ENCODE assay signal across 1 cellular context in the genomic region with DNA sequence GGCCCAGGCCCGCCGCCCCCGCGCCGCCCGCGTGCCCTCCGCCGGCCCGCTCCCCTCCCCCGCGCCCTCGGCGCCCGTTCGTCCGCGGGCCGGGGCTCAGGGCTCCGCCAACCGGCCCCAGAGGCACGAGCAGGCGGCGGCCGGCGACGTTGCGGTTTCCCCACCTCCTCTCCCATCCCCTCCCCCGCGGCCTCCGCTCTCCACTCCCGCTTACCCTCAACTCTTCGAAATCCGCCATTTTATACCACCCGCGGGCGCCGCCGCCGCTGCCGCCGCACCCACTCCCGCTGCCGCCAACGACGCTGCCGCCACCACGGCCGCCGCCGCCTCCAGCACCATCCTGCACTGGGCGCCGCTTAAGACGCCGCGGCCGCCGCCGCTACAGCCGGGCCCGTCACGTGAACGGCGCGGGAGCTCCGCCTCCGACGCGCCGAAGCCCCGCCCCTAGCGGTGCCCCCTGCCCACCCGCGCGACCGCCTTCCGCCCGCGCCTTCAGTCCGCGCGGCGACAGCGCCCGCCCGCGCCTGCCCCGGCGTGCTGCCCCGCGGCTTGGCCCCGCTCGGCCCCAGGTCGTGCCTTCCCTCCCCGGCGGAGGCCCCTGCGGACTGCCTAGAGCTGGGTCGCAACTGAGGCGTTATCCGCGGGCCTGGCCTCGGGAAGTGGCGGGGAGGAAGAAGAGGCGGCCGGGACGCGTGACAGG.
TF ChIP-seq lines count a peak whose summit lies in the region.

A gene with protein sequence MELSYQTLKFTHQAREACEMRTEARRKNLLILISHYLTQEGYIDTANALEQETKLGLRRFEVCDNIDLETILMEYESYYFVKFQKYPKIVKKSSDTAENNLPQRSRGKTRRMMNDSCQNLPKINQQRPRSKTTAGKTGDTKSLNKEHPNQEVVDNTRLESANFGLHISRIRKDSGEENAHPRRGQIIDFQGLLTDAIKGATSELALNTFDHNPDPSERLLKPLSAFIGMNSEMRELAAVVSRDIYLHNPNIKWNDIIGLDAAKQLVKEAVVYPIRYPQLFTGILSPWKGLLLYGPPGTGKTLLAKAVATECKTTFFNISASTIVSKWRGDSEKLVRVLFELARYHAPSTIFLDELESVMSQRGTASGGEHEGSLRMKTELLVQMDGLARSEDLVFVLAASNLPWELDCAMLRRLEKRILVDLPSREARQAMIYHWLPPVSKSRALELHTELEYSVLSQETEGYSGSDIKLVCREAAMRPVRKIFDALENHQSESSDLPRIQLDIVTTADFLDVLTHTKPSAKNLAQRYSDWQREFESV (plus strand): TSS at position 495 of the 700 bp plus-strand sequence. CDS start 29,271 bp downstream, outside the sequence.
A gene with protein sequence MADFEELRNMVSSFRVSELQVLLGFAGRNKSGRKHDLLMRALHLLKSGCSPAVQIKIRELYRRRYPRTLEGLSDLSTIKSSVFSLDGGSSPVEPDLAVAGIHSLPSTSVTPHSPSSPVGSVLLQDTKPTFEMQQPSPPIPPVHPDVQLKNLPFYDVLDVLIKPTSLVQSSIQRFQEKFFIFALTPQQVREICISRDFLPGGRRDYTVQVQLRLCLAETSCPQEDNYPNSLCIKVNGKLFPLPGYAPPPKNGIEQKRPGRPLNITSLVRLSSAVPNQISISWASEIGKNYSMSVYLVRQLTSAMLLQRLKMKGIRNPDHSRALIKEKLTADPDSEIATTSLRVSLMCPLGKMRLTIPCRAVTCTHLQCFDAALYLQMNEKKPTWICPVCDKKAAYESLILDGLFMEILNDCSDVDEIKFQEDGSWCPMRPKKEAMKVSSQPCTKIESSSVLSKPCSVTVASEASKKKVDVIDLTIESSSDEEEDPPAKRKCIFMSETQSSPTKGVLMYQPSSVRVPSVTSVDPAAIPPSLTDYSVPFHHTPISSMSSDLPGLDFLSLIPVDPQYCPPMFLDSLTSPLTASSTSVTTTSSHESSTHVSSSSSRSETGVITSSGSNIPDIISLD (minus strand): TSS at position 400 of the 700 bp plus-strand sequence. CDS start 162 bp downstream, at position 238.

TF ChIP-seq in HepG2, 621 proteins besides CTCF, POLR2A, EP300 and RAD21 (continued from another document and continues in another):
- TF ChIP-seq, protein P1, sequence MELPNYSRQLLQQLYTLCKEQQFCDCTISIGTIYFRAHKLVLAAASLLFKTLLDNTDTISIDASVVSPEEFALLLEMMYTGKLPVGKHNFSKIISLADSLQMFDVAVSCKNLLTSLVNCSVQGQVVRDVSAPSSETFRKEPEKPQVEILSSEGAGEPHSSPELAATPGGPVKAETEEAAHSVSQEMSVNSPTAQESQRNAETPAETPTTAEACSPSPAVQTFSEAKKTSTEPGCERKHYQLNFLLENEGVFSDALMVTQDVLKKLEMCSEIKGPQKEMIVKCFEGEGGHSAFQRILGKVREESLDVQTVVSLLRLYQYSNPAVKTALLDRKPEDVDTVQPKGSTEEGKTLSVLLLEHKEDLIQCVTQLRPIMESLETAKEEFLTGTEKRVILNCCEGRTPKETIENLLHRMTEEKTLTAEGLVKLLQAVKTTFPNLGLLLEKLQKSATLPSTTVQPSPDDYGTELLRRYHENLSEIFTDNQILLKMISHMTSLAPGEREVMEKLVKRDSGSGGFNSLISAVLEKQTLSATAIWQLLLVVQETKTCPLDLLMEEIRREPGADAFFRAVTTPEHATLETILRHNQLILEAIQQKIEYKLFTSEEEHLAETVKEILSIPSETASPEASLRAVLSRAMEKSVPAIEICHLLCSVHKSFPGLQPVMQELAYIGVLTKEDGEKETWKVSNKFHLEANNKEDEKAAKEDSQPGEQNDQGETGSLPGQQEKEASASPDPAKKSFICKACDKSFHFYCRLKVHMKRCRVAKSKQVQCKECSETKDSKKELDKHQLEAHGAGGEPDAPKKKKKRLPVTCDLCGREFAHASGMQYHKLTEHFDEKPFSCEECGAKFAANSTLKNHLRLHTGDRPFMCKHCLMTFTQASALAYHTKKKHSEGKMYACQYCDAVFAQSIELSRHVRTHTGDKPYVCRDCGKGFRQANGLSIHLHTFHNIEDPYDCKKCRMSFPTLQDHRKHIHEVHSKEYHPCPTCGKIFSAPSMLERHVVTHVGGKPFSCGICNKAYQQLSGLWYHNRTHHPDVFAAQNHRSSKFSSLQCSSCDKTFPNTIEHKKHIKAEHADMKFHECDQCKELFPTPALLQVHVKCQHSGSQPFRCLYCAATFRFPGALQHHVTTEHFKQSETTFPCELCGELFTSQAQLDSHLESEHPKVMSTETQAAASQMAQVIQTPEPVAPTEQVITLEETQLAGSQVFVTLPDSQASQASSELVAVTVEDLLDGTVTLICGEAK (IDR thresholded peaks at IDR 0.05) = no peak
- TF ChIP-seq, protein P1 (CRISPR knock-in tag; IDR thresholded peaks at IDR 0.05) = 0 out of 2 replicates have a peak, but pooled peaks have one; percentile 28
- no peak for TF ChIP-seq ZNF468 (CRISPR knock-in tag; IDR thresholded peaks at IDR 0.05)
- TF ChIP-seq THYN1 (CRISPR knock-in tag; IDR thresholded peaks at IDR 0.05; ENCODE audit: borderline replicate concordance, low read depth) = no peak
- TF ChIP-seq ATF7-NPFF (CRISPR knock-in tag; IDR thresholded peaks at IDR 0.05; ENCODE audit: low read depth) = peak; percentile 66
- no peak for TF ChIP-seq MBD4 (IDR thresholded peaks at IDR 0.05; ENCODE audit: borderline replicate concordance, low read length)
- TF ChIP-seq RFXANK (CRISPR knock-in tag; IDR thresholded peaks at IDR 0.05) = no peak
- TF ChIP-seq KLF16 (CRISPR knock-in tag; IDR thresholded peaks at IDR 0.05) = no peak
- no peak for TF ChIP-seq ZBTB21 (CRISPR knock-in tag; IDR thresholded peaks at IDR 0.05)
- TF ChIP-seq HES4 (CRISPR knock-in tag; IDR thresholded peaks at IDR 0.05; ENCODE audit: borderline replicate concordance) = peak; percentile 72; the same call in 1 of the 2 replicates
- peak; percentile 77 for TF ChIP-seq ZFY (CRISPR knock-in tag; IDR thresholded peaks at IDR 0.05)
- TF ChIP-seq, protein P2, sequence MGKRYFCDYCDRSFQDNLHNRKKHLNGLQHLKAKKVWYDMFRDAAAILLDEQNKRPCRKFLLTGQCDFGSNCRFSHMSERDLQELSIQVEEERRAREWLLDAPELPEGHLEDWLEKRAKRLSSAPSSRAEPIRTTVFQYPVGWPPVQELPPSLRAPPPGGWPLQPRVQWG (CRISPR knock-in tag; IDR thresholded peaks at IDR 0.05; ENCODE audit: borderline replicate concordance, low read depth) = no peak
- no peak for TF ChIP-seq MED8 (CRISPR knock-in tag; IDR thresholded peaks at IDR 0.05; ENCODE audit: insufficient replicate concordance)
- TF ChIP-seq ZNF607 (CRISPR knock-in tag; IDR thresholded peaks at IDR 0.05; ENCODE audit: borderline replicate concordance) = 0 out of 2 replicates have a peak, but pooled peaks have one; percentile 68
- TF ChIP-seq, protein P3, sequence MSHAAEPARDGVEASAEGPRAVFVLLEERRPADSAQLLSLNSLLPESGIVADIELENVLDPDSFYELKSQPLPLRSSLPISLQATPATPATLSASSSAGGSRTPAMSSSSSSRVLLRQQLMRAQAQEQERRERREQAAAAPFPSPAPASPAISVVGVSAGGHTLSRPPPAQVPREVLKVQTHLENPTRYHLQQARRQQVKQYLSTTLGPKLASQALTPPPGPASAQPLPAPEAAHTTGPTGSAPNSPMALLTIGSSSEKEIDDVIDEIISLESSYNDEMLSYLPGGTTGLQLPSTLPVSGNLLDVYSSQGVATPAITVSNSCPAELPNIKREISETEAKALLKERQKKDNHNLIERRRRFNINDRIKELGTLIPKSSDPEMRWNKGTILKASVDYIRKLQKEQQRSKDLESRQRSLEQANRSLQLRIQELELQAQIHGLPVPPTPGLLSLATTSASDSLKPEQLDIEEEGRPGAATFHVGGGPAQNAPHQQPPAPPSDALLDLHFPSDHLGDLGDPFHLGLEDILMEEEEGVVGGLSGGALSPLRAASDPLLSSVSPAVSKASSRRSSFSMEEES (CRISPR knock-in tag; IDR thresholded peaks at IDR 0.05) = peak; percentile 25; the same call in 1 of the 2 replicates
- TF ChIP-seq, protein P4, sequence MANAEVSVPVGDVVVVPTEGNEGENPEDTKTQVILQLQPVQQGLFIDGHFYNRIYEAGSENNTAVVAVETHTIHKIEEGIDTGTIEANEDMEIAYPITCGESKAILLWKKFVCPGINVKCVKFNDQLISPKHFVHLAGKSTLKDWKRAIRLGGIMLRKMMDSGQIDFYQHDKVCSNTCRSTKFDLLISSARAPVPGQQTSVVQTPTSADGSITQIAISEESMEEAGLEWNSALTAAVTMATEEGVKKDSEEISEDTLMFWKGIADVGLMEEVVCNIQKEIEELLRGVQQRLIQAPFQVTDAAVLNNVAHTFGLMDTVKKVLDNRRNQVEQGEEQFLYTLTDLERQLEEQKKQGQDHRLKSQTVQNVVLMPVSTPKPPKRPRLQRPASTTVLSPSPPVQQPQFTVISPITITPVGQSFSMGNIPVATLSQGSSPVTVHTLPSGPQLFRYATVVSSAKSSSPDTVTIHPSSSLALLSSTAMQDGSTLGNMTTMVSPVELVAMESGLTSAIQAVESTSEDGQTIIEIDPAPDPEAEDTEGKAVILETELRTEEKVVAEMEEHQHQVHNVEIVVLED (CRISPR knock-in tag; IDR thresholded peaks at IDR 0.05; ENCODE audit: borderline replicate concordance) = no peak
- TF ChIP-seq, protein P5, sequence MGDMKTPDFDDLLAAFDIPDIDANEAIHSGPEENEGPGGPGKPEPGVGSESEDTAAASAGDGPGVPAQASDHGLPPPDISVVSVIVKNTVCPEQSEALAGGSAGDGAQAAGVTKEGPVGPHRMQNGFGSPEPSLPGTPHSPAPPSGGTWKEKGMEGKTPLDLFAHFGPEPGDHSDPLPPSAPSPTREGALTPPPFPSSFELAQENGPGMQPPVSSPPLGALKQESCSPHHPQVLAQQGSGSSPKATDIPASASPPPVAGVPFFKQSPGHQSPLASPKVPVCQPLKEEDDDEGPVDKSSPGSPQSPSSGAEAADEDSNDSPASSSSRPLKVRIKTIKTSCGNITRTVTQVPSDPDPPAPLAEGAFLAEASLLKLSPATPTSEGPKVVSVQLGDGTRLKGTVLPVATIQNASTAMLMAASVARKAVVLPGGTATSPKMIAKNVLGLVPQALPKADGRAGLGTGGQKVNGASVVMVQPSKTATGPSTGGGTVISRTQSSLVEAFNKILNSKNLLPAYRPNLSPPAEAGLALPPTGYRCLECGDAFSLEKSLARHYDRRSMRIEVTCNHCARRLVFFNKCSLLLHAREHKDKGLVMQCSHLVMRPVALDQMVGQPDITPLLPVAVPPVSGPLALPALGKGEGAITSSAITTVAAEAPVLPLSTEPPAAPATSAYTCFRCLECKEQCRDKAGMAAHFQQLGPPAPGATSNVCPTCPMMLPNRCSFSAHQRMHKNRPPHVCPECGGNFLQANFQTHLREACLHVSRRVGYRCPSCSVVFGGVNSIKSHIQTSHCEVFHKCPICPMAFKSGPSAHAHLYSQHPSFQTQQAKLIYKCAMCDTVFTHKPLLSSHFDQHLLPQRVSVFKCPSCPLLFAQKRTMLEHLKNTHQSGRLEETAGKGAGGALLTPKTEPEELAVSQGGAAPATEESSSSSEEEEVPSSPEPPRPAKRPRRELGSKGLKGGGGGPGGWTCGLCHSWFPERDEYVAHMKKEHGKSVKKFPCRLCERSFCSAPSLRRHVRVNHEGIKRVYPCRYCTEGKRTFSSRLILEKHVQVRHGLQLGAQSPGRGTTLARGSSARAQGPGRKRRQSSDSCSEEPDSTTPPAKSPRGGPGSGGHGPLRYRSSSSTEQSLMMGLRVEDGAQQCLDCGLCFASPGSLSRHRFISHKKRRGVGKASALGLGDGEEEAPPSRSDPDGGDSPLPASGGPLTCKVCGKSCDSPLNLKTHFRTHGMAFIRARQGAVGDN (CRISPR knock-in tag; IDR thresholded peaks at IDR 0.05) = peak; percentile 71
- no peak for TF ChIP-seq RAD51 (IDR thresholded peaks at IDR 0.05; ENCODE audit: borderline replicate concordance)
- TF ChIP-seq ZFX (CRISPR knock-in tag; IDR thresholded peaks at IDR 0.05; ENCODE audit: low read depth) = peak; percentile 58
- TF ChIP-seq RNF2 (conservative IDR thresholded peaks at IDR 0.05; ENCODE audit: low read depth) = no peak
- TF ChIP-seq, protein P6, sequence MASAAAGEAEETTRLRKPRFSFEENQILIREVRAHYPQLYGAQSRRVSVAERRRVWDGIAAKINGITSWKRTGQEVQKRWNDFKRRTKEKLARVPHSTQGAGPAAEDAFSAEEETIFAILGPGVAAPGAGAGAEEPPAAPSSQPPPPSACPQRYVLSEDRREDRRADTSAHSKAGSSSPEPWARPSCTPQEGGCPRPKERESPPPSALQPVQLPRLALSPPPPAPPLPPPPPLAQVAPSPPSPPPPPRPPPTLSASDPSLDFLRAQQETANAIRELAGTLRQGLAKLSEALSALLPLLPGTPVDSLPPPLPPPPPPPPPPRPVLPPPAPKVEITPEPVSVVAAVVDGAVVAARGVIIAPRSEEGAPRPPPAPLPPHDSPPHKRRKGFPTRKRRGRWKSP (CRISPR knock-in tag; IDR thresholded peaks at IDR 0.05) = no peak
- TF ChIP-seq ZNF205 (CRISPR knock-in tag; IDR thresholded peaks at IDR 0.05) = no peak
